Comparison of ENCODE assay signal across 16 cellular contexts in the genomic region with DNA sequence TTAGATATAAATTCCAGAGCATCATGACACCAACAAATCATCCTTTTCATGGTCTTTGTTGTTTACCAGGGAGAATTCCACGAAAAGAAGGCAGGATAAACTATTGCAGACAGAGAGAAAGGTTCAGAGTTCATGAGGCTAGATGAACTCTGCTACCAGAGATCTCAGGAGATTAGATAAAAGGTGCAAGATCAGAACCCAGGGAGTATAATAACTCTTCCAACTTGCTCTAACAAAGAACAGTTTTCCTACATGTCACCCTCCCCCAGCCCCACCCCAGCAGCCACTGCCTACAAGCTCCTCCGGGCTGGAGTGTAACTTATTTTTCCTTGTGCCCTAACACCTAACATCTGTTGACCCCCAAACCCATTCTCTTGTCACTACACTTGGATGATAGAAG. TPM values are rescaled to one million over a fixed set of nuclear protein-coding genes. Genes with fewer than 3 reads are reported as not detected.
A peak's percentile ranks its signal among the peaks of the same experiment; 100 is the strongest.
DNase-seq lines count a peak whose midpoint lies in the region; ATAC-seq, FAIRE-seq and TF ChIP-seq lines count a peak whose summit lies in the region.
"Had no signal": no experiment of that assay in that cellular context is flagged by ENCODE, and none has a peak within 500 bp of the region (broad histone marks: within the 10 kb centered on the region; RNA-seq: fewer than 3 reads in every experiment).

No MANE protein-coding gene starts in this region.

- H3K27ac ChIP-seq in SK-N-SH (ENCODE audit: low read depth in 2 of 2, low read length in 1 of 2): no peak overlapping the region
- H3K27ac ChIP-seq in HepG2 (ENCODE audit: extremely low read length, insufficient read depth, low read length): no peak overlapping the region
- no peak overlapping the region for H3K27ac ChIP-seq in heart right ventricle
- H3K27ac ChIP-seq: 22Rv1 had no signal

- CTCF ChIA-PET in SK-N-SH (lab: Yijun Ruan, JAX) (no interaction called here), HepG2 (lab: Yijun Ruan, JAX; ENCODE audit: low intra/inter-chr PET ratio, low total read pairs) (no interaction called here), Calu3 (lab: Charles Lee) (no interaction called here)

- H3K9me3 ChIP-seq in SK-N-SH (no peaks in the 10 kb centered on the region), HepG2 (ENCODE audit: low read length) (no peaks in the 10 kb centered on the region), heart right ventricle (no peaks in the 10 kb centered on the region)

- intact Hi-C loops in HepG2 (cut with micrococcal nuclease; ENCODE audit: unreplicated experiment): no loop called here
- intact Hi-C loops in Calu3 (cut with micrococcal nuclease; ENCODE audit: unreplicated experiment): no loop called here
- intact Hi-C loops in heart right ventricle (cut with DNase I): no loop called here

- H3K27me3 Mint-ChIP-seq in neural crest cell (ENCODE audit: low read depth): no peaks in the 10 kb centered on the region
- H3K27me3 Mint-ChIP-seq in Calu3 (ENCODE audit: unreplicated experiment): no peaks in the 10 kb centered on the region

- DNase-seq in SK-N-SH: no peak
- DNase-seq in HepG2 (ENCODE audit: low spot score): no peak
- no peak for DNase-seq in neural crest cell (ENCODE audit: low read depth, low spot score)
- DNase-seq in Calu3: no peak
- no peak for DNase-seq in heart right ventricle
- no peak for DNase-seq in NCI-H524 (lab: John Stamatoyannopoulos, UW)
- DNase-seq: CD8-positive, alpha-beta T cell; COR-L47; DMS53; GF-D8 had no signal

- H3K36me3 Mint-ChIP-seq in neural crest cell (ENCODE audit: low read depth) (no peaks in the 10 kb centered on the region), Calu3 (ENCODE audit: insufficient read depth, unreplicated experiment) (no peaks in the 10 kb centered on the region)
- H3K36me3 Mint-ChIP-seq: CD8-positive, alpha-beta T cell had no signal

- H3K4me3 Mint-ChIP-seq in neural crest cell (peak overlapping the region; percentile 34), Calu3 (ENCODE audit: low read depth, unreplicated experiment) (no peak overlapping the region)
- H3K4me3 Mint-ChIP-seq: CD14-positive monocyte; CD8-positive, alpha-beta T cell had no signal

- POLR2A ChIA-PET in SK-N-SH (lab: Yijun Ruan, JAX): no interaction called here
- POLR2A ChIA-PET in HepG2 (lab: Yijun Ruan, JAX): interaction anchor here (1.1 kb wide), 1 partner anchor 12 kb away, joined by 3 read pairs; no protein-coding TSS in a partner anchor

- H3K79me2 ChIP-seq in SK-N-SH (ENCODE audit: insufficient read depth) (no peaks in the 10 kb centered on the region), HepG2 (ENCODE audit: insufficient read depth, low read length) (no peaks in the 10 kb centered on the region)

- peaks cover 15% of the 10 kb centered on the region for H3K4me1 Mint-ChIP-seq in neural crest cell
- peaks cover 10% of the 10 kb centered on the region for H3K4me1 Mint-ChIP-seq in Calu3 (ENCODE audit: low read depth, unreplicated experiment)

- no peak overlapping the region for H3K9ac ChIP-seq in SK-N-SH
- no peak overlapping the region for H3K9ac ChIP-seq in HepG2 (ENCODE audit: insufficient read depth, low read depth, low read length)

- TF ChIP-seq EP300 in SK-N-SH (IDR thresholded peaks at IDR 0.05; ENCODE audit: borderline replicate concordance in 1 of 2, low read depth in 1 of 2, low read length in 1 of 2) (no peak), HepG2 (IDR thresholded peaks at IDR 0.05; ENCODE audit: low read depth in 2 of 2, low read length in 2 of 2) (peak in 1 of 2 experiments; percentile 74; a peak in 2 of 4 replicates), HepG2 (CRISPR knock-in tag; IDR thresholded peaks at IDR 0.05; ENCODE audit: borderline replicate concordance) (no peak)

- BruUV-seq in HepG2 (replicated peaks; lab: Mats Ljungman, UMichigan) (no TSS peak), Calu3 (replicated peaks; lab: Mats Ljungman, UMichigan) (no TSS peak)

- H3K4me2 ChIP-seq in SK-N-SH (no peak overlapping the region), HepG2 (ENCODE audit: low read depth, low read length) (peak overlapping the region; percentile 66)

- no peak for TF ChIP-seq RAD21 in SK-N-SH (IDR thresholded peaks at IDR 0.05; ENCODE audit: low read length)
- no peak for TF ChIP-seq RAD21 in HepG2 (CRISPR knock-in tag; IDR thresholded peaks at IDR 0.05)

- H3K4me1 ChIP-seq in SK-N-SH (ENCODE audit: control insufficient read depth in 1 of 2, insufficient read depth in 2 of 2, low read depth in 1 of 2, low read length in 1 of 2) (0 out of 4 replicates have a peak, but pooled peaks cover 0 to 5% of the 10 kb centered on the region in 2 experiments), HepG2 (ENCODE audit: insufficient read depth, low read length) (peaks cover 50% of the 10 kb centered on the region), heart right ventricle (no peaks in the 10 kb centered on the region)

- FAIRE-seq in HepG2 (lab: Jason Lieb, UNC): no peak
- FAIRE-seq: H54 had no signal

- H3K27me3 ChIP-seq in SK-N-SH (ENCODE audit: insufficient read depth): no peaks in the 10 kb centered on the region
- no peaks in the 10 kb centered on the region for H3K27me3 ChIP-seq in HepG2 (ENCODE audit: control insufficient read depth in 1 of 2, insufficient read depth in 2 of 2, low read length in 2 of 2)
- H3K27me3 ChIP-seq in heart right ventricle: no peaks in the 10 kb centered on the region

- peaks cover 10% of the 10 kb centered on the region for H3F3A ChIP-seq in SK-N-SH (replicated peaks; ENCODE audit: insufficient read depth)

- H3K9me3 Mint-ChIP-seq in neural crest cell (no peaks in the 10 kb centered on the region), Calu3 (ENCODE audit: low read depth, unreplicated experiment) (no peaks in the 10 kb centered on the region)
- H3K9me3 Mint-ChIP-seq: CD14-positive monocyte; CD8-positive, alpha-beta T cell had no signal

- ATAC-seq in SK-N-SH treated with all-trans-retinoic acid at 6 μM for 48 hours (no peak), HepG2 (peak; percentile 58), heart right ventricle (no peak), HG02884 (IDR thresholded peaks at IDR 0.05; ENCODE audit: unreplicated experiment) (no peak)
- ATAC-seq: CD8-positive, alpha-beta T cell; HCT116 had no signal

- in situ Hi-C loops in HepG2 (cut with HindIII; ENCODE audit: extremely low pct_ligation_motif_present, low pct_unique_long_range_greater_than_20kb): no loop called here

- H4K20me1 ChIP-seq in SK-N-SH (ENCODE audit: insufficient read depth) (no peaks in the 10 kb centered on the region), HepG2 (ENCODE audit: insufficient read depth, low read length) (no peaks in the 10 kb centered on the region)

- no peaks in the 10 kb centered on the region for H3K9me2 ChIP-seq in SK-N-SH

- TF ChIP-seq CTCF in SK-N-SH (IDR thresholded peaks at IDR 0.05) (no peak), HepG2 (CRISPR knock-in tag; IDR thresholded peaks at IDR 0.05) (no peak), neural crest cell (conservative IDR thresholded peaks at IDR 0.05) (no peak), Calu3 (IDR thresholded peaks at IDR 0.05; ENCODE audit: unreplicated experiment) (no peak), heart right ventricle (IDR thresholded peaks at IDR 0.05) (no peak)

- no peak for TF ChIP-seq POLR2A in HepG2 (IDR thresholded peaks at IDR 0.05; ENCODE audit: insufficient read depth in 1 of 2, low read depth in 2 of 2, low read length in 2 of 2)

- H3K27ac Mint-ChIP-seq in neural crest cell (ENCODE audit: unreplicated experiment): no peak overlapping the region
- H3K27ac Mint-ChIP-seq in Calu3 (ENCODE audit: unreplicated experiment): no peak overlapping the region
- H3K27ac Mint-ChIP-seq: CD8-positive, alpha-beta T cell had no signal

- 37% methylated on average over 2 of the region's 2 CpGs for WGBS in SK-N-SH (ENCODE audit: low lambda C conversion rate)
- WGBS in HepG2 (ENCODE audit: low lambda C conversion rate): 1% methylated on average over 2 of the region's 2 CpGs
- 81 to 85% methylated on average over 2 of the region's 2 CpGs for WGBS in heart right ventricle, 2 donors

- H2AFZ ChIP-seq in SK-N-SH (ENCODE audit: low read depth) (0 out of 2 replicates have a peak overlapping the region, but pooled peaks have one; percentile 22), HepG2 (ENCODE audit: low read length) (peak overlapping the region; percentile 9)

- no peak overlapping the region for H3K4me3 ChIP-seq in SK-N-SH (ENCODE audit: low read depth in 2 of 2, low read length in 1 of 2)
- peak overlapping the region in 1 of 3 experiments; percentile 10; a peak in 1 of 6 replicates for H3K4me3 ChIP-seq in HepG2 (replicated peaks in 1 of 3; ENCODE audit: insufficient read depth in 1 of 3, low read depth in 2 of 3, low read length in 3 of 3)
- H3K4me3 ChIP-seq in heart right ventricle: no peak overlapping the region

- H3K36me3 ChIP-seq in SK-N-SH (replicated peaks in 1 of 2; ENCODE audit: control insufficient read depth in 1 of 2, insufficient read depth in 2 of 2, low read length in 1 of 2) (no peaks in the 10 kb centered on the region), HepG2 (replicated peaks in 1 of 2; ENCODE audit: control insufficient read depth in 1 of 2, insufficient read depth in 2 of 2, low read length in 2 of 2) (no peaks in the 10 kb centered on the region), heart right ventricle (no peaks in the 10 kb centered on the region)

RNA-seq across cellular contexts. Expression of a gene that starts 13.9 kb away (rescaled TPM):
- polyA plus RNA-seq in SK-N-SH (2012; rRNA removed): 159 and 173 TPM in 2 replicates
- polyA plus RNA-seq in SK-N-SH (2012; cell fraction: cytosol; rRNA removed): 133 and 135 TPM in 2 replicates
- 156 and 252 TPM in 2 replicates for polyA plus RNA-seq in SK-N-SH (2012; cell fraction: nucleus; rRNA removed)
- total RNA-seq in HepG2 (2016; rRNA removed; fragmentation: Illumina TruSeq; extraction: Trizol): 16.8 and 17.6 TPM in 2 replicates
- total RNA-seq in HepG2 (2016; cell fraction: cytosol; rRNA removed; fragmentation: Illumina TruSeq; extraction: Trizol; ENCODE audit: low read depth): 3.3 and 5.6 TPM in 2 replicates
- 12.5 and 18.6 TPM in 2 replicates for total RNA-seq in HepG2 (2016; cell fraction: insoluble cytoplasmic fraction; rRNA removed; fragmentation: Illumina TruSeq; extraction: Trizol)
- 8.2 and 9.8 TPM in 2 replicates for total RNA-seq in HepG2 (2016; cell fraction: membrane; rRNA removed; fragmentation: Illumina TruSeq; extraction: Trizol)
- 10.2 and 12.3 TPM in 2 replicates for total RNA-seq in HepG2 (2016; cell fraction: nucleus; rRNA removed; fragmentation: Illumina TruSeq; extraction: Trizol)
- 57.2 and 66.8 TPM in 2 replicates for polyA plus RNA-seq in HepG2 (2011; rRNA removed)
- polyA plus RNA-seq in HepG2 (2011; cell fraction: cytosol; rRNA removed): 22.6 and 34.2 TPM in 2 replicates
- polyA plus RNA-seq in HepG2 (2011; cell fraction: nucleus; rRNA removed): 38.3 and 44.4 TPM in 2 replicates
- polyA plus RNA-seq in HepG2 (2012): 27.9 and 37.4 TPM in 2 replicates
- polyA plus RNA-seq in HepG2 (2016; cell fraction: cytosol; fragmentation: Illumina TruSeq; extraction: Trizol; ENCODE audit: low read depth): 4.1 and 4.2 TPM in 2 replicates
- 26.3 and 33.5 TPM in 2 replicates for polyA plus RNA-seq in HepG2 (2016; cell fraction: insoluble cytoplasmic fraction; fragmentation: Illumina TruSeq; extraction: Trizol; ENCODE audit: low read depth)
- 7.9 and 8.1 TPM in 2 replicates for polyA plus RNA-seq in HepG2 (2016; cell fraction: membrane; fragmentation: Illumina TruSeq; extraction: Trizol; ENCODE audit: low read depth)
- 29.6 and 30.7 TPM in 2 replicates for polyA plus RNA-seq in HepG2 (2016; cell fraction: nucleus; fragmentation: Illumina TruSeq; extraction: Trizol; ENCODE audit: insufficient read depth, low read depth)
- polyA minus RNA-seq in HepG2 (2011; rRNA and poly(A)+ RNA removed; ENCODE audit: low replicate concordance): 17.4 and 116 TPM in 2 replicates
- 48.9 and 60.6 TPM in 2 replicates for polyA minus RNA-seq in HepG2 (2011; cell fraction: cytosol; rRNA and poly(A)+ RNA removed)
- polyA minus RNA-seq in HepG2 (2011; cell fraction: nucleus; rRNA and poly(A)+ RNA removed): 23.0 and 29.2 TPM in 2 replicates
- total RNA-seq in neural crest cell: 122 and 126 TPM in 2 replicates
- total RNA-seq in Calu3 (2022): 21.4 and 29.6 TPM in 2 replicates
- total RNA-seq in heart right ventricle: 100 to 1,000 TPM in 8 of 10 donors, 10 to 100 TPM in 2; 78.3 to 215 (median 152) TPM
- polyA plus RNA-seq in heart right ventricle: 10 to 100 TPM in 1 of 2 donors, 1 to 10 TPM in 1; 9.9 to 83.5 TPM
